In the genomic region with DNA sequence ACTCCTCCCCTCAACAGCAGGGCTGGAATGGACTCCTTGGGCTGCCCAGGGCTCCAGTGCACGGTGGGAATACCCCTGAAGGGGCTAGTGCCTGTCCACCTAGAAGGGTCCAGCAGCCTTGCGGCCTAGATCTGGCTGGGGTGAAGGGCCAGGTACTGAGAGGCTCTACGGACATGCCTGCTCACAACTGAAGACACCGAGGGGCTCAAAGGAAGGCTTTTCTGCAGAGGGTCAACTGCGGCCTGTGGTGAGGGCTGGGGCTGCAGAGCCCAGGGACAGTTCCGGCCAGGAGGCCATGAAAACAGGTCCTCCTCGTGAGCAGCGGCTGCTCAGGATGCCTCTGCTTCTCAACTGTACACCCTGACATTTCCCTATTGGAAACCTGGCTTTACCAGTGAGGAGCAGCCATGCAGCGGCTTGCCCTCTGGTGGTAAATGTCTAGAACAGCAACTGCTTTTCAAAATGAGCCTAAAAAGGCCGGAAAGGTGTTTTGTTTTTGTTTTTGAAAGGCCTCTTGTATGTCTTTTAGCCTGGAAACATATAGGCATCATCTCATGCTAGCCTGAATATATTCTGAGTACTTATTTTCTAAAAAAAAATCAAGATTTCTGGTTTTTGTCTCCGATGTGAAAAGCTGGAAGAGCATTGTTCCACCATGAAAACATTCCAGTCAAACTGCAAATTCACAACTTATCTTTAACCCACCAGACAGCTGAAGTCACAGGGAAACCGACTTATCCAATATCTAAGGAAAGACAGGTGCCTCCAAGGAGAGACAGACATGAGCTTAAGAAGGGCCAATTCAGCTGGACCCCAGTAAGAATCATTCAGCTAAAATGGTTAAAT, we compare ENCODE assay signal across 7 cellular contexts.
DNase-seq lines count a peak whose midpoint lies in the region; ATAC-seq and TF ChIP-seq lines count a peak whose summit lies in the region.

No MANE protein-coding gene starts in this region.

- BruUV-seq in Caco-2 (replicated peaks; lab: Mats Ljungman, UMichigan): no TSS peak

- CTCF ChIA-PET in Caco-2 (lab: Charles Lee): interaction anchor here (1.2 kb wide), 1 partner anchor 290 kb away, joined by 3 read pairs; no protein-coding TSS in a partner anchor

- H3K27me3 ChIP-seq in Caco-2 (replicated peaks; ENCODE audit: control insufficient read depth, insufficient read depth, low read length) (no peaks in the 10 kb centered on the region), brain microvascular endothelial cell (replicated peaks) (no peaks in the 10 kb centered on the region)

- H3K4me3 ChIP-seq in Caco-2 (ENCODE audit: low read depth, low read length) (no peak overlapping the region), brain microvascular endothelial cell (ENCODE audit: low read depth, low read length) (no peak overlapping the region)

- H3K36me3 Mint-ChIP-seq in Caco-2 (ENCODE audit: insufficient read depth, unreplicated experiment) (peaks cover 6% of the 10 kb centered on the region), immature natural killer cell (peaks cover 0 to 8% (median 4%) of the 10 kb centered on the region in 3 donors)
- peaks cover 0 to 7% of the 10 kb centered on the region in 2 donors for H3K36me3 Mint-ChIP-seq in stimulated activated naive B cell treated with anti-CD40 and anti-IgM and Interleukin-4, amounts not matched to agents 10 μg/mL and 1 μg/mL and 100 μg/mL, for 72 hours

- no peaks in the 10 kb centered on the region for H3K4me1 ChIP-seq in Caco-2

- in situ Hi-C loops in brain microvascular endothelial cell (cut with HindIII; ENCODE audit: low pct_ligation_motif_present, low sequenced_read_pairs): loop anchor here (25.0 kb wide), 1 partner anchor 278 kb away; no protein-coding TSS in a partner anchor

- no peaks in the 10 kb centered on the region for H3K36me3 ChIP-seq in Caco-2 (ENCODE audit: control insufficient read depth, insufficient read depth, low read length)
- no peaks in the 10 kb centered on the region for H3K36me3 ChIP-seq in brain microvascular endothelial cell (replicated peaks)

- TF ChIP-seq CTCF in Caco-2 (IDR thresholded peaks at IDR 0.05; ENCODE audit: insufficient read depth in 1 of 2, low read depth in 1 of 2, low read length in 1 of 2, severe bottlenecking in 1 of 2, unreplicated experiment in 1 of 2) (peak; percentile 81 to 87), brain microvascular endothelial cell (IDR thresholded peaks at IDR 0.05; ENCODE audit: low read depth, low read length, missing control alignments) (peak; percentile 92)

- intact Hi-C loops in Caco-2 (cut with micrococcal nuclease; ENCODE audit: unreplicated experiment): no loop called here

- DNase-seq in Caco-2 (peak in 1 of 2 experiments; percentile 58), H4 (ENCODE audit: low spot score) (peak; percentile 40), RPMI7951 (ENCODE audit: low read depth) (peak; percentile 63), brain microvascular endothelial cell (peak; percentile 37), immature natural killer cell (peak; percentile 47 to 62 (median 57))
- DNase-seq in stimulated activated naive B cell treated with anti-CD40 and anti-IgM and Interleukin-4, amounts not matched to agents 10 μg/mL and 1 μg/mL and 100 μg/mL, for 72 hours: no peak

- H3K9me3 ChIP-seq in Caco-2: 0 out of 2 replicates have a peak, but pooled peaks cover 13% of the 10 kb centered on the region

- H3K27ac Mint-ChIP-seq in Caco-2 (ENCODE audit: unreplicated experiment) (no peak overlapping the region), immature natural killer cell (no peak overlapping the region)
- H3K27ac Mint-ChIP-seq in stimulated activated naive B cell treated with anti-CD40 and anti-IgM and Interleukin-4, amounts not matched to agents 10 μg/mL and 1 μg/mL and 100 μg/mL, for 72 hours: no peak overlapping the region

- H3K27ac ChIP-seq in brain microvascular endothelial cell: no peak overlapping the region

- peak; percentile 33 for ATAC-seq in stimulated activated naive B cell treated with anti-CD40 and anti-IgM and Interleukin-4, amounts not matched to agents 10 μg/mL and 1 μg/mL and 100 μg/mL, for 72 hours (replicated peaks)
- ATAC-seq in HG02970 (IDR thresholded peaks at IDR 0.05; ENCODE audit: low FRiP score, unreplicated experiment): no peak

- no peaks in the 10 kb centered on the region for H3K4me1 Mint-ChIP-seq in Caco-2 (ENCODE audit: low read depth, unreplicated experiment)
- H3K4me1 Mint-ChIP-seq in immature natural killer cell: peaks cover 22 to 27% of the 10 kb centered on the region in 2 donors
- peaks cover 26 to 45% of the 10 kb centered on the region in 2 donors for H3K4me1 Mint-ChIP-seq in stimulated activated naive B cell treated with anti-CD40 and anti-IgM and Interleukin-4, amounts not matched to agents 10 μg/mL and 1 μg/mL and 100 μg/mL, for 72 hours

- H3K27me3 Mint-ChIP-seq in Caco-2 (ENCODE audit: insufficient read depth, unreplicated experiment) (peaks cover 4% of the 10 kb centered on the region), immature natural killer cell (ENCODE audit: low read depth in 3 of 3) (peaks cover 0 to 4% (median 1%) of the 10 kb centered on the region in 3 donors)
- H3K27me3 Mint-ChIP-seq in stimulated activated naive B cell treated with anti-CD40 and anti-IgM and Interleukin-4, amounts not matched to agents 10 μg/mL and 1 μg/mL and 100 μg/mL, for 72 hours: peaks cover 0 to 7% of the 10 kb centered on the region in 2 donors

- POLR2A ChIA-PET in Caco-2 (lab: Charles Lee): no interaction called here

- H3K9me3 Mint-ChIP-seq in Caco-2 (ENCODE audit: unreplicated experiment) (peaks cover 18% of the 10 kb centered on the region), immature natural killer cell (peaks cover 0 to 11% (median 10%) of the 10 kb centered on the region in 6 donors)
- H3K9me3 Mint-ChIP-seq in stimulated activated naive B cell treated with anti-CD40 and anti-IgM and Interleukin-4, amounts not matched to agents 10 μg/mL and 1 μg/mL and 100 μg/mL, for 72 hours: peaks cover 10 to 12% of the 10 kb centered on the region in 2 donors

- H3K4me3 Mint-ChIP-seq in Caco-2 (ENCODE audit: unreplicated experiment) (no peak overlapping the region), immature natural killer cell (peak overlapping the region in 1 of 5 donors; percentile 17)
- H3K4me3 Mint-ChIP-seq in stimulated activated naive B cell treated with anti-CD40 and anti-IgM and Interleukin-4, amounts not matched to agents 10 μg/mL and 1 μg/mL and 100 μg/mL, for 72 hours: no peak overlapping the region
